Comparison of ENCODE assay signal across 1 cellular context in the genomic region with DNA sequence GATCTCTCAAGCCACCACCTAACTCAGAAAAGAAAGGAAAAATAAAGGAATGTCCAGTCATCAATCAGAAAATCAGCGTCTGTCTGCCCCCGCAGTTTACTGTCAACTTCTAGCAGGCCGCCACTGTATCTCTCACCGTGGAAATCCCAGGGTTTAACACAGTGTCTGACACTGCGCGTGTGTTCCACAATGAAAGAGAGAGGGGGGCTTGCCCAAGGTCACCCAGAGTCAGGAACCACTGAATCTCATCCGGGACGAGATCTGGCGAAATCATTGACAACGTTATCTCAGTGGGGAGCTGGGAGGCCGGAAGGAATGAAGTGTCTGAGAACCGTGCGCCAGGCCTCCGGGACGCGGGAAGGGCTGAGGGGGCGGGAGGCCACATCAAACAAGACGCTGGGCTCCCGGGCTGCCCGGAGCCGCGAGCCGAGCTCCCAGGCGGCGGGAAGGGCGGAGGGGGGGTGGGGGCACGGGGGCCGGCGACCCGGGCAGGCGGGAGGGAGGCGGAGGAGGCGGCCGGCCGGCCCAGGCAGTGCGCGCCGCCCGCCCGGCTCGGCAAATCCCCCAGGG.
TF ChIP-seq lines count a peak whose summit lies in the region.

No MANE protein-coding gene starts in this region.

TF ChIP-seq in HepG2, 621 proteins besides CTCF, POLR2A, EP300 and RAD21 (continued from another document and continues in another):
- TF ChIP-seq, protein P1, sequence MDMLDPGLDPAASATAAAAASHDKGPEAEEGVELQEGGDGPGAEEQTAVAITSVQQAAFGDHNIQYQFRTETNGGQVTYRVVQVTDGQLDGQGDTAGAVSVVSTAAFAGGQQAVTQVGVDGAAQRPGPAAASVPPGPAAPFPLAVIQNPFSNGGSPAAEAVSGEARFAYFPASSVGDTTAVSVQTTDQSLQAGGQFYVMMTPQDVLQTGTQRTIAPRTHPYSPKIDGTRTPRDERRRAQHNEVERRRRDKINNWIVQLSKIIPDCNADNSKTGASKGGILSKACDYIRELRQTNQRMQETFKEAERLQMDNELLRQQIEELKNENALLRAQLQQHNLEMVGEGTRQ (IDR thresholded peaks at IDR 0.05; ENCODE audit: low read depth, low read length), result no peak
- TF ChIP-seq, protein P1 (CRISPR knock-in tag; IDR thresholded peaks at IDR 0.05; ENCODE audit: borderline replicate concordance), result no peak
- no peak for TF ChIP-seq SRSF1 (optimal IDR thresholded peaks at IDR 0.05; ENCODE audit: low read depth, low read length)
- TF ChIP-seq ZNF232 (CRISPR knock-in tag; IDR thresholded peaks at IDR 0.05; ENCODE audit: borderline replicate concordance), result no peak; the same call in 1 of the 2 replicates
- TF ChIP-seq, protein P2, sequence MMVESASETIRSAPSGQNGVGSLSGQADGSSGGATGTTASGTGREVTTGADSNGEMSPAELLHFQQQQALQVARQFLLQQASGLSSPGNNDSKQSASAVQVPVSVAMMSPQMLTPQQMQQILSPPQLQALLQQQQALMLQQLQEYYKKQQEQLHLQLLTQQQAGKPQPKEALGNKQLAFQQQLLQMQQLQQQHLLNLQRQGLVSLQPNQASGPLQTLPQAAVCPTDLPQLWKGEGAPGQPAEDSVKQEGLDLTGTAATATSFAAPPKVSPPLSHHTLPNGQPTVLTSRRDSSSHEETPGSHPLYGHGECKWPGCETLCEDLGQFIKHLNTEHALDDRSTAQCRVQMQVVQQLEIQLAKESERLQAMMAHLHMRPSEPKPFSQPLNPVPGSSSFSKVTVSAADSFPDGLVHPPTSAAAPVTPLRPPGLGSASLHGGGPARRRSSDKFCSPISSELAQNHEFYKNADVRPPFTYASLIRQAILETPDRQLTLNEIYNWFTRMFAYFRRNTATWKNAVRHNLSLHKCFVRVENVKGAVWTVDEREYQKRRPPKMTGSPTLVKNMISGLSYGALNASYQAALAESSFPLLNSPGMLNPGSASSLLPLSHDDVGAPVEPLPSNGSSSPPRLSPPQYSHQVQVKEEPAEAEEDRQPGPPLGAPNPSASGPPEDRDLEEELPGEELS (CRISPR knock-in tag; IDR thresholded peaks at IDR 0.05), result peak; percentile 34
- no peak for TF ChIP-seq TARDBP (CRISPR knock-in tag; IDR thresholded peaks at IDR 0.05)
- TF ChIP-seq REPIN1 (CRISPR knock-in tag; IDR thresholded peaks at IDR 0.05; ENCODE audit: borderline replicate concordance, low read depth), result peak; percentile 45; the same call in 1 of the 2 replicates
- TF ChIP-seq, protein P3, sequence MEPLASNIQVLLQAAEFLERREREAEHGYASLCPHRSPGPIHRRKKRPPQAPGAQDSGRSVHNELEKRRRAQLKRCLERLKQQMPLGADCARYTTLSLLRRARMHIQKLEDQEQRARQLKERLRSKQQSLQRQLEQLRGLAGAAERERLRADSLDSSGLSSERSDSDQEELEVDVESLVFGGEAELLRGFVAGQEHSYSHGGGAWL (CRISPR knock-in tag; IDR thresholded peaks at IDR 0.05), result no peak
- TF ChIP-seq GATAD1 (CRISPR knock-in tag; IDR thresholded peaks at IDR 0.05), result peak; percentile 22; the same call in 1 of the 2 replicates
- TF ChIP-seq, protein P4, sequence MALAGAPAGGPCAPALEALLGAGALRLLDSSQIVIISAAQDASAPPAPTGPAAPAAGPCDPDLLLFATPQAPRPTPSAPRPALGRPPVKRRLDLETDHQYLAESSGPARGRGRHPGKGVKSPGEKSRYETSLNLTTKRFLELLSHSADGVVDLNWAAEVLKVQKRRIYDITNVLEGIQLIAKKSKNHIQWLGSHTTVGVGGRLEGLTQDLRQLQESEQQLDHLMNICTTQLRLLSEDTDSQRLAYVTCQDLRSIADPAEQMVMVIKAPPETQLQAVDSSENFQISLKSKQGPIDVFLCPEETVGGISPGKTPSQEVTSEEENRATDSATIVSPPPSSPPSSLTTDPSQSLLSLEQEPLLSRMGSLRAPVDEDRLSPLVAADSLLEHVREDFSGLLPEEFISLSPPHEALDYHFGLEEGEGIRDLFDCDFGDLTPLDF (CRISPR knock-in tag; IDR thresholded peaks at IDR 0.05), result no peak
- no peak for TF ChIP-seq ZSCAN22 (CRISPR knock-in tag; IDR thresholded peaks at IDR 0.05)
- TF ChIP-seq ZNF343 (CRISPR knock-in tag; IDR thresholded peaks at IDR 0.05), result no peak
- TF ChIP-seq STAG1 (CRISPR knock-in tag; IDR thresholded peaks at IDR 0.05), result peak; percentile 2; the same call in 1 of the 2 replicates
- TF ChIP-seq MYC (CRISPR knock-in tag; IDR thresholded peaks at IDR 0.05; ENCODE audit: borderline replicate concordance), result peak; percentile 32; the same call in 1 of the 2 replicates
- no peak for TF ChIP-seq ZNF431 (CRISPR knock-in tag; IDR thresholded peaks at IDR 0.05; ENCODE audit: borderline replicate concordance, low read depth)
- TF ChIP-seq, protein P5, sequence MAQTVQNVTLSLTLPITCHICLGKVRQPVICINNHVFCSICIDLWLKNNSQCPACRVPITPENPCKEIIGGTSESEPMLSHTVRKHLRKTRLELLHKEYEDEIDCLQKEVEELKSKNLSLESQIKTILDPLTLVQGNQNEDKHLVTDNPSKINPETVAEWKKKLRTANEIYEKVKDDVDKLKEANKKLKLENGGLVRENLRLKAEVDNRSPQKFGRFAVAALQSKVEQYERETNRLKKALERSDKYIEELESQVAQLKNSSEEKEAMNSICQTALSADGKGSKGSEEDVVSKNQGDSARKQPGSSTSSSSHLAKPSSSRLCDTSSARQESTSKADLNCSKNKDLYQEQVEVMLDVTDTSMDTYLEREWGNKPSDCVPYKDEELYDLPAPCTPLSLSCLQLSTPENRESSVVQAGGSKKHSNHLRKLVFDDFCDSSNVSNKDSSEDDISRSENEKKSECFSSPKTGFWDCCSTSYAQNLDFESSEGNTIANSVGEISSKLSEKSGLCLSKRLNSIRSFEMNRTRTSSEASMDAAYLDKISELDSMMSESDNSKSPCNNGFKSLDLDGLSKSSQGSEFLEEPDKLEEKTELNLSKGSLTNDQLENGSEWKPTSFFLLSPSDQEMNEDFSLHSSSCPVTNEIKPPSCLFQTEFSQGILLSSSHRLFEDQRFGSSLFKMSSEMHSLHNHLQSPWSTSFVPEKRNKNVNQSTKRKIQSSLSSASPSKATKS (CRISPR knock-in tag; IDR thresholded peaks at IDR 0.05), result no peak
- 0 out of 2 replicates have a peak, but pooled peaks have one; percentile 62 for TF ChIP-seq MIER2 (CRISPR knock-in tag; IDR thresholded peaks at IDR 0.05)
- no peak for TF ChIP-seq ZNF10 (CRISPR knock-in tag; IDR thresholded peaks at IDR 0.05; ENCODE audit: borderline replicate concordance, low read depth)
- no peak for TF ChIP-seq JARID2 (CRISPR knock-in tag; IDR thresholded peaks at IDR 0.05; ENCODE audit: insufficient replicate concordance)
- TF ChIP-seq, protein P6, sequence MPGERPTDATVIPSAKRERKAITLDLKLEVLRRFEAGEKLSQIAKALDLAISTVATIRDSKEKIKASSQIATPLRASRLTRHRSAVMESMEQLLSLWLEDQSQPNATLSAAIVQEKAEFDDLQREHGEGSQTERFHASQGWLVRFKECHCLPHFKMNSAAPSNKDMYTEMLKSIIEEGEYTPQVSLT (CRISPR knock-in tag; IDR thresholded peaks at IDR 0.05; ENCODE audit: borderline replicate concordance, low read depth), result no peak
- peak; percentile 74 for TF ChIP-seq SALL1 (CRISPR knock-in tag; IDR thresholded peaks at IDR 0.05)
- TF ChIP-seq ZNF567 (CRISPR knock-in tag; IDR thresholded peaks at IDR 0.05; ENCODE audit: borderline replicate concordance), result no peak
- 0 out of 2 replicates have a peak, but pooled peaks have one; percentile 9 for TF ChIP-seq ZNF441 (CRISPR knock-in tag; IDR thresholded peaks at IDR 0.05; ENCODE audit: borderline replicate concordance)
- no peak for TF ChIP-seq ZNF709 (CRISPR knock-in tag; IDR thresholded peaks at IDR 0.05)
- TF ChIP-seq, protein P7, sequence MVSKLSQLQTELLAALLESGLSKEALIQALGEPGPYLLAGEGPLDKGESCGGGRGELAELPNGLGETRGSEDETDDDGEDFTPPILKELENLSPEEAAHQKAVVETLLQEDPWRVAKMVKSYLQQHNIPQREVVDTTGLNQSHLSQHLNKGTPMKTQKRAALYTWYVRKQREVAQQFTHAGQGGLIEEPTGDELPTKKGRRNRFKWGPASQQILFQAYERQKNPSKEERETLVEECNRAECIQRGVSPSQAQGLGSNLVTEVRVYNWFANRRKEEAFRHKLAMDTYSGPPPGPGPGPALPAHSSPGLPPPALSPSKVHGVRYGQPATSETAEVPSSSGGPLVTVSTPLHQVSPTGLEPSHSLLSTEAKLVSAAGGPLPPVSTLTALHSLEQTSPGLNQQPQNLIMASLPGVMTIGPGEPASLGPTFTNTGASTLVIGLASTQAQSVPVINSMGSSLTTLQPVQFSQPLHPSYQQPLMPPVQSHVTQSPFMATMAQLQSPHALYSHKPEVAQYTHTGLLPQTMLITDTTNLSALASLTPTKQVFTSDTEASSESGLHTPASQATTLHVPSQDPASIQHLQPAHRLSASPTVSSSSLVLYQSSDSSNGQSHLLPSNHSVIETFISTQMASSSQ (IDR thresholded peaks at IDR 0.05; ENCODE audit: low read depth), result no peak
- TF ChIP-seq, protein P7 (CRISPR knock-in tag; IDR thresholded peaks at IDR 0.05; ENCODE audit: borderline replicate concordance), result no peak
- TF ChIP-seq, protein P8, sequence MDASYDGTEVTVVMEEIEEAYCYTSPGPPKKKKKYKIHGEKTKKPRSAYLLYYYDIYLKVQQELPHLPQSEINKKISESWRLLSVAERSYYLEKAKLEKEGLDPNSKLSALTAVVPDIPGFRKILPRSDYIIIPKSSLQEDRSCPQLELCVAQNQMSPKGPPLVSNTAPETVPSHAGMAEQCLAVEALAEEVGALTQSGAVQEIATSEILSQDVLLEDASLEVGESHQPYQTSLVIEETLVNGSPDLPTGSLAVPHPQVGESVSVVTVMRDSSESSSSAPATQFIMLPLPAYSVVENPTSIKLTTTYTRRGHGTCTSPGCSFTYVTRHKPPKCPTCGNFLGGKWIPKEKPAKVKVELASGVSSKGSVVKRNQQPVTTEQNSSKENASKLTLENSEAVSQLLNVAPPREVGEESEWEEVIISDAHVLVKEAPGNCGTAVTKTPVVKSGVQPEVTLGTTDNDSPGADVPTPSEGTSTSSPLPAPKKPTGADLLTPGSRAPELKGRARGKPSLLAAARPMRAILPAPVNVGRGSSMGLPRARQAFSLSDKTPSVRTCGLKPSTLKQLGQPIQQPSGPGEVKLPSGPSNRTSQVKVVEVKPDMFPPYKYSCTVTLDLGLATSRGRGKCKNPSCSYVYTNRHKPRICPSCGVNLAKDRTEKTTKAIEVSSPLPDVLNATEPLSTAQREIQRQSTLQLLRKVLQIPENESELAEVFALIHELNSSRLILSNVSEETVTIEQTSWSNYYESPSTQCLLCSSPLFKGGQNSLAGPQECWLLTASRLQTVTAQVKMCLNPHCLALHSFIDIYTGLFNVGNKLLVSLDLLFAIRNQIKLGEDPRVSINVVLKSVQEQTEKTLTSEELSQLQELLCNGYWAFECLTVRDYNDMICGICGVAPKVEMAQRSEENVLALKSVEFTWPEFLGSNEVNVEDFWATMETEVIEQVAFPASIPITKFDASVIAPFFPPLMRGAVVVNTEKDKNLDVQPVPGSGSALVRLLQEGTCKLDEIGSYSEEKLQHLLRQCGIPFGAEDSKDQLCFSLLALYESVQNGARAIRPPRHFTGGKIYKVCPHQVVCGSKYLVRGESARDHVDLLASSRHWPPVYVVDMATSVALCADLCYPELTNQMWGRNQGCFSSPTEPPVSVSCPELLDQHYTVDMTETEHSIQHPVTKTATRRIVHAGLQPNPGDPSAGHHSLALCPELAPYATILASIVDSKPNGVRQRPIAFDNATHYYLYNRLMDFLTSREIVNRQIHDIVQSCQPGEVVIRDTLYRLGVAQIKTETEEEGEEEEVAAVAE (CRISPR knock-in tag; IDR thresholded peaks at IDR 0.05; ENCODE audit: borderline replicate concordance), result no peak
- no peak for TF ChIP-seq SRSF9 (IDR thresholded peaks at IDR 0.05; ENCODE audit: borderline replicate concordance, insufficient read depth, low read depth, low read length, poor library complexity, severe bottlenecking)
- no peak for TF ChIP-seq ZNF598 (CRISPR knock-in tag; IDR thresholded peaks at IDR 0.05; ENCODE audit: borderline replicate concordance)
- peak; percentile 83 for TF ChIP-seq GATAD2A (CRISPR knock-in tag; IDR thresholded peaks at IDR 0.05)
- TF ChIP-seq ZNF703 (CRISPR knock-in tag; IDR thresholded peaks at IDR 0.05; ENCODE audit: borderline replicate concordance), result no peak
- 0 out of 2 replicates have a peak, but pooled peaks have one; percentile 30 for TF ChIP-seq ZNF263 (CRISPR knock-in tag; IDR thresholded peaks at IDR 0.05)
- TF ChIP-seq ZNF30 (CRISPR knock-in tag; IDR thresholded peaks at IDR 0.05), result no peak
- TF ChIP-seq, protein P9, sequence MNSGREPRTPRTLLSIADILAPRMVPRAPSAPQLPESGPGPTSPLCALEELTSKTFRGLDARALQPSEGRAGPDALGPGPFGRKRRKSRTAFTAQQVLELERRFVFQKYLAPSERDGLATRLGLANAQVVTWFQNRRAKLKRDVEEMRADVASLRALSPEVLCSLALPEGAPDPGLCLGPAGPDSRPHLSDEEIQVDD (CRISPR knock-in tag; IDR thresholded peaks at IDR 0.05; ENCODE audit: borderline replicate concordance), result no peak
- TF ChIP-seq ZNF101 (CRISPR knock-in tag; IDR thresholded peaks at IDR 0.05; ENCODE audit: borderline replicate concordance, low read depth), result no peak
- TF ChIP-seq ADNP (CRISPR knock-in tag; IDR thresholded peaks at IDR 0.05), result no peak
- no peak for TF ChIP-seq MED13 (CRISPR knock-in tag; IDR thresholded peaks at IDR 0.05)
- TF ChIP-seq MAFK (conservative IDR thresholded peaks at IDR 0.05 in 1 of 2, IDR thresholded peaks at IDR 0.05 in 1 of 2; ENCODE audit: low read length in 2 of 2), result no peak
- TF ChIP-seq CBX5 (CRISPR knock-in tag; IDR thresholded peaks at IDR 0.05; ENCODE audit: borderline replicate concordance), result 0 out of 2 replicates have a peak, but pooled peaks have one; percentile 27
- TF ChIP-seq, protein P10, sequence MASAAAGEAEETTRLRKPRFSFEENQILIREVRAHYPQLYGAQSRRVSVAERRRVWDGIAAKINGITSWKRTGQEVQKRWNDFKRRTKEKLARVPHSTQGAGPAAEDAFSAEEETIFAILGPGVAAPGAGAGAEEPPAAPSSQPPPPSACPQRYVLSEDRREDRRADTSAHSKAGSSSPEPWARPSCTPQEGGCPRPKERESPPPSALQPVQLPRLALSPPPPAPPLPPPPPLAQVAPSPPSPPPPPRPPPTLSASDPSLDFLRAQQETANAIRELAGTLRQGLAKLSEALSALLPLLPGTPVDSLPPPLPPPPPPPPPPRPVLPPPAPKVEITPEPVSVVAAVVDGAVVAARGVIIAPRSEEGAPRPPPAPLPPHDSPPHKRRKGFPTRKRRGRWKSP (CRISPR knock-in tag; IDR thresholded peaks at IDR 0.05), result no peak
